ENCODE assay signal across 16 cellular contexts in genomic region chr14:77342726-77343397, GRCh38. TPM values are rescaled to one million over a fixed set of nuclear protein-coding genes. Genes with fewer than 3 reads are reported as not detected.
DNase-seq lines count a peak whose midpoint lies in the region; ATAC-seq, FAIRE-seq and TF ChIP-seq lines count a peak whose summit lies in the region.
"Had no signal": no experiment of that assay in that cellular context is flagged by ENCODE, and none has a peak within 500 bp of the region (broad histone marks: within the 10 kb centered on the region; RNA-seq: fewer than 3 reads in every experiment).

No MANE protein-coding gene starts in this region.

- H3K4me3 ChIP-seq in K562 = no peak overlapping the region
- H3K4me3 ChIP-seq: BLaER1 treated with 17β-estradiol and CSF1 and Interleukin-3, amounts not matched to agents 10 nM and 100 nM; HAP-1; Peyer's patch had no signal

- intact Hi-C loops in K562 (cut with micrococcal nuclease) = no loop called here

- peaks cover 36% of the 10 kb centered on the region for H3K36me3 Mint-ChIP-seq in mesothelial cell of epicardium

- H3K9me3 ChIP-seq in K562 (replicated peaks; ENCODE audit: control insufficient read depth, insufficient read depth, low read depth, low read length) = no peaks in the 10 kb centered on the region
- H3K9me3 ChIP-seq: BLaER1 treated with 17β-estradiol and CSF1 and Interleukin-3, amounts not matched to agents 10 nM and 100 nM; HAP-1; Peyer's patch had no signal

- BruUV-seq in K562 (replicated peaks; lab: Mats Ljungman, UMichigan) = no TSS peak

- no peak overlapping the region for H3K9ac ChIP-seq in K562 (ENCODE audit: insufficient read depth in 1 of 2, low read depth in 2 of 2, low read length in 2 of 2)
- H3K9ac ChIP-seq: BLaER1 treated with 17β-estradiol and CSF1 and Interleukin-3, amounts not matched to agents 10 nM and 100 nM had no signal

- FAIRE-seq in HTR-8/SVneo (lab: Jason Lieb, UNC) (peak; percentile 60), K562 (lab: Jason Lieb, UNC) (peak; percentile 64)
- FAIRE-seq: G401.6 had no signal

- peaks cover 0 to 13% of the 10 kb centered on the region in 2 experiments; a peak in 3 of 5 replicates for H3K4me1 ChIP-seq in K562 (replicated peaks in 1 of 2; ENCODE audit: control insufficient read depth in 2 of 2, insufficient read depth in 2 of 2, low read length in 2 of 2)
- H3K4me1 ChIP-seq: Peyer's patch had no signal

- no peak for DNase-seq in HTR-8/SVneo (ENCODE audit: insufficient read length, low spot score)
- peak; percentile 13 for DNase-seq in NCI-H226
- peak in 3 of 4 experiments; percentile 15 to 60 (median 44) for DNase-seq in K562 (ENCODE audit: extremely low read depth in 1 of 4, low spot score in 3 of 4)
- no peak for DNase-seq in mesothelial cell of epicardium (ENCODE audit: low spot score in 2 of 2, unreplicated experiment in 2 of 2)
- DNase-seq in pons (ENCODE audit: low spot score) = no peak
- no peak for DNase-seq in stimulated activated CD8-positive, alpha-beta memory T cell treated with anti-CD3 and anti-CD28 coated beads, Interleukin-4, amount 100 ng/mL, for 48 hours
- no peak for DNase-seq in kidney tubule cell (ENCODE audit: low spot score)
- DNase-seq: CD8-positive, alpha-beta T cell; KG1; MV-4-11; NCI-H446 treated with DMSO at 0.1 percent for 48 hours; Peyer's patch had no signal

- TF ChIP-seq RAD21 in K562 (CRISPR knock-in tag; conservative IDR thresholded peaks at IDR 0.05 in 1 of 2, IDR thresholded peaks at IDR 0.05 in 1 of 2) = no peak

- no peak overlapping the region for H3K4me3 Mint-ChIP-seq in mesothelial cell of epicardium
- H3K4me3 Mint-ChIP-seq: CD8-positive, alpha-beta T cell had no signal

- TF ChIP-seq POLR2A in K562 (conservative IDR thresholded peaks at IDR 0.05) = no peak

- H4K20me1 ChIP-seq in K562 (replicated peaks; ENCODE audit: control insufficient read depth, insufficient read depth, low read length) = no peaks in the 10 kb centered on the region
- H4K20me1 ChIP-seq: BLaER1 treated with 17β-estradiol and CSF1 and Interleukin-3, amounts not matched to agents 10 nM and 100 nM had no signal

- peak overlapping the region; percentile 66 for H3K27ac Mint-ChIP-seq in mesothelial cell of epicardium
- H3K27ac Mint-ChIP-seq: CD8-positive, alpha-beta T cell had no signal

- 53% methylated on average over 10 of the region's 10 CpGs for WGBS in K562 (ENCODE audit: insufficient coverage, low coverage, missing lambda C conversion rate)

- H3K9me1 ChIP-seq in K562 (ENCODE audit: control insufficient read depth, insufficient read depth, low read length) = no peaks in the 10 kb centered on the region

- TF ChIP-seq CTCF in K562 (IDR thresholded peaks at IDR 0.05 in 2 of 3, conservative IDR thresholded peaks at IDR 0.05 in 1 of 3; ENCODE audit: insufficient read depth in 2 of 3, low read depth in 1 of 3, low read length in 3 of 3) (no peak), mesothelial cell of epicardium (IDR thresholded peaks at IDR 0.05; ENCODE audit: unreplicated experiment) (no peak)

- H3K4me2 ChIP-seq in K562 (ENCODE audit: insufficient read depth, low read length) = no peak overlapping the region
- H3K4me2 ChIP-seq: BLaER1 treated with 17β-estradiol and CSF1 and Interleukin-3, amounts not matched to agents 10 nM and 100 nM had no signal

- CTCF ChIA-PET in K562 (lab: Yijun Ruan, JAX; ENCODE audit: low intra/inter-chr PET ratio) = no interaction called here

- peaks cover 18% of the 10 kb centered on the region for H3K4me1 Mint-ChIP-seq in mesothelial cell of epicardium

- in situ Hi-C loops in K562 (cut with MboI) = no loop called here

- H3K9me3 Mint-ChIP-seq in mesothelial cell of epicardium = peaks cover 3% of the 10 kb centered on the region
- H3K9me3 Mint-ChIP-seq: CD8-positive, alpha-beta T cell had no signal

- peak; percentile 48 for ATAC-seq in K562
- ATAC-seq: CD8-positive, alpha-beta T cell; Right ventricle myocardium inferior had no signal

- H2AFZ ChIP-seq in K562 (ENCODE audit: low read depth, low read length) = no peak overlapping the region

- H3K27ac ChIP-seq in K562 (ENCODE audit: extremely low read depth, low read depth, low read length) = no peak overlapping the region
- H3K27ac ChIP-seq: BLaER1 treated with 17β-estradiol and CSF1 and Interleukin-3, amounts not matched to agents 10 nM and 100 nM; Peyer's patch had no signal

- H3K27me3 ChIP-seq in K562 (ENCODE audit: control insufficient read depth in 2 of 2, insufficient read depth in 2 of 2, low read length in 2 of 2) = no peaks in the 10 kb centered on the region
- H3K27me3 ChIP-seq: BLaER1 treated with 17β-estradiol and CSF1 and Interleukin-3, amounts not matched to agents 10 nM and 100 nM; Peyer's patch had no signal

- H3K79me2 ChIP-seq in K562 (ENCODE audit: control insufficient read depth, insufficient read depth, low read length) = no peaks in the 10 kb centered on the region

- H3K36me3 ChIP-seq in K562 (ENCODE audit: control insufficient read depth, insufficient read depth, low read length) = peaks cover 32% of the 10 kb centered on the region; the same call in 2 of the 3 replicates
- H3K36me3 ChIP-seq: HAP-1 had no signal

- no peaks in the 10 kb centered on the region for H3K27me3 Mint-ChIP-seq in mesothelial cell of epicardium (ENCODE audit: low read depth)

- TF ChIP-seq EP300 in K562 (IDR thresholded peaks at IDR 0.05; ENCODE audit: low read length) = peak; percentile 53; the same call in 1 of the 2 replicates

- POLR2A ChIA-PET in K562 (lab: Yijun Ruan, JAX) = interaction anchor here (1.0 to 1.7 kb wide), 3 partner anchors 9 to 15 kb away, joined by 3 to 4 read pairs (median 3); no protein-coding TSS in a partner anchor

RNA-seq across cellular contexts. Expression of gene GSTZ1, which starts 22.0 kb away (rescaled TPM):
- 15.2 and 32.8 TPM in 2 replicates for total RNA-seq in K562 (2011; cell fraction: chromatin; rRNA removed; ENCODE audit: low replicate concordance)
- total RNA-seq in K562 (2011; cell fraction: nucleolus; rRNA removed) = 24.2 and 29.0 TPM in 2 replicates
- 24.8 and 26.6 TPM in 2 replicates for total RNA-seq in K562 (2011; cell fraction: nucleoplasm; rRNA removed)
- 15.7 and 16.1 TPM in 2 replicates for total RNA-seq in K562 (2014; rRNA removed)
- total RNA-seq in K562 (2014; rRNA removed; fragmentation: Illumina TruSeq; extraction: Trizol) = 10.6 and 12.1 TPM in 2 replicates
- 16.5 and 18.0 TPM in 2 replicates for total RNA-seq in K562 (2015; rRNA removed; fragmentation: Illumina TruSeq; extraction: Trizol)
- total RNA-seq in K562 (2021) = 10.8 and 16.0 TPM in 2 replicates
- 10.7 and 12.0 TPM in 2 replicates for polyA plus RNA-seq in K562 (2011; rRNA removed)
- polyA plus RNA-seq in K562 (2011; cell fraction: cytosol; rRNA removed) = 12.6 and 21.3 TPM in 2 replicates
- 18.9 and 26.7 TPM in 2 replicates for polyA plus RNA-seq in K562 (2011; cell fraction: nucleus; rRNA removed)
- polyA plus RNA-seq in K562 (2012) = 16.9 and 25.5 TPM in 2 replicates
- 17.8 and 20.0 TPM in 2 replicates for polyA plus RNA-seq in K562 (2014; fragmentation: Illumina TruSeq; extraction: Trizol)
- 10 to 100 TPM in 1 of 2 experiments, 1 to 10 TPM in 1; 8.6 to 12.2 TPM for polyA plus RNA-seq in K562 (2014; fragmentation: Nextera tagmentation; extraction: Ambion mirVana)
- 13.8 and 15.4 TPM in 2 replicates for polyA plus RNA-seq in K562 (2014; rRNA removed)
- 6.4 and 8.0 TPM in 2 replicates for polyA minus RNA-seq in K562 (2011; rRNA and poly(A)+ RNA removed)
- polyA minus RNA-seq in K562 (2011; cell fraction: cytosol; rRNA and poly(A)+ RNA removed) = 5.8 and 10.6 TPM in 2 replicates
- polyA minus RNA-seq in K562 (2011; cell fraction: nucleus; rRNA and poly(A)+ RNA removed) = 16.4 and 23.4 TPM in 2 replicates
- 20.7 to 24.0 TPM (median 23.5 TPM) in 3 replicates for total RNA-seq in mesothelial cell of epicardium

RNA-seq across cellular contexts. Expression of gene POMT2, which starts 22.2 kb away (rescaled TPM):
- 80.6 and 94.2 TPM in 2 replicates for total RNA-seq in K562 (2011; cell fraction: chromatin; rRNA removed; ENCODE audit: low replicate concordance)
- total RNA-seq in K562 (2011; cell fraction: nucleolus; rRNA removed) = 40.1 and 42.7 TPM in 2 replicates
- 38.5 and 58.5 TPM in 2 replicates for total RNA-seq in K562 (2011; cell fraction: nucleoplasm; rRNA removed)
- total RNA-seq in K562 (2014; rRNA removed) (8.0 and 9.7 TPM in 2 replicates), K562 (2014; rRNA removed; fragmentation: Illumina TruSeq; extraction: Trizol) (6.0 and 8.4 TPM in 2 replicates), K562 (2015; rRNA removed; fragmentation: Illumina TruSeq; extraction: Trizol) (7.8 and 9.6 TPM in 2 replicates), K562 (2021) (16.6 and 23.0 TPM in 2 replicates), mesothelial cell of epicardium (40.5 to 46.1 TPM (median 45.3 TPM) in 3 replicates)
- polyA plus RNA-seq in K562 (2011; rRNA removed) (10.9 and 16.1 TPM in 2 replicates), K562 (2014; fragmentation: Illumina TruSeq; extraction: Trizol) (6.6 and 7.5 TPM in 2 replicates), K562 (2014; fragmentation: Nextera tagmentation; extraction: Ambion mirVana) (under 1 TPM; 0.39 to 0.74 TPM), K562 (2014; rRNA removed) (12.1 and 12.7 TPM in 2 replicates)
- 7.6 and 10.2 TPM in 2 replicates for polyA plus RNA-seq in K562 (2011; cell fraction: cytosol; rRNA removed)
- polyA plus RNA-seq in K562 (2011; cell fraction: nucleus; rRNA removed) = 71.3 and 91.6 TPM in 2 replicates
- 7.0 and 11.8 TPM in 2 replicates for polyA plus RNA-seq in K562 (2012)
- polyA minus RNA-seq in K562 (2011; rRNA and poly(A)+ RNA removed) = 12.9 and 18.1 TPM in 2 replicates
- 11.9 and 15.5 TPM in 2 replicates for polyA minus RNA-seq in K562 (2011; cell fraction: cytosol; rRNA and poly(A)+ RNA removed)
- 27.3 and 33.8 TPM in 2 replicates for polyA minus RNA-seq in K562 (2011; cell fraction: nucleus; rRNA and poly(A)+ RNA removed)

RNA-seq across cellular contexts. Expression of gene TMED8, which starts 34.0 kb away (rescaled TPM):
- 4.8 and 8.6 TPM in 2 replicates for total RNA-seq in K562 (2011; cell fraction: chromatin; rRNA removed; ENCODE audit: low replicate concordance)
- total RNA-seq in K562 (2011; cell fraction: nucleolus; rRNA removed) = 2.8 and 3.7 TPM in 2 replicates
- total RNA-seq in K562 (2011; cell fraction: nucleoplasm; rRNA removed) = 7.8 and 14.2 TPM in 2 replicates
- total RNA-seq in K562 (2014; rRNA removed) (9.7 and 12.3 TPM in 2 replicates), K562 (2014; rRNA removed; fragmentation: Illumina TruSeq; extraction: Trizol) (15.4 and 16.6 TPM in 2 replicates), K562 (2015; rRNA removed; fragmentation: Illumina TruSeq; extraction: Trizol) (11.2 and 12.0 TPM in 2 replicates), K562 (2021) (13.1 and 14.0 TPM in 2 replicates), mesothelial cell of epicardium (14.1 to 14.4 TPM (median 14.4 TPM) in 3 replicates)
- polyA plus RNA-seq in K562 (2011; rRNA removed) (12.2 and 17.4 TPM in 2 replicates), K562 (2014; fragmentation: Illumina TruSeq; extraction: Trizol) (12.0 and 14.0 TPM in 2 replicates), K562 (2014; fragmentation: Nextera tagmentation; extraction: Ambion mirVana) (1 to 10 TPM; 3.3 to 4.7 TPM), K562 (2014; rRNA removed) (8.5 and 10.0 TPM in 2 replicates)
- polyA plus RNA-seq in K562 (2011; cell fraction: cytosol; rRNA removed) = 7.0 and 10.5 TPM in 2 replicates
- 5.1 and 5.2 TPM in 2 replicates for polyA plus RNA-seq in K562 (2011; cell fraction: nucleus; rRNA removed)
- polyA plus RNA-seq in K562 (2012) = 6.9 and 7.1 TPM in 2 replicates
- 18.8 and 23.4 TPM in 2 replicates for polyA minus RNA-seq in K562 (2011; rRNA and poly(A)+ RNA removed)
- 6.7 and 11.8 TPM in 2 replicates for polyA minus RNA-seq in K562 (2011; cell fraction: cytosol; rRNA and poly(A)+ RNA removed)
- polyA minus RNA-seq in K562 (2011; cell fraction: nucleus; rRNA and poly(A)+ RNA removed) = 2.8 and 4.6 TPM in 2 replicates

RNA-seq across cellular contexts. Expression of gene SAMD15, which starts 34.3 kb away (rescaled TPM):
- total RNA-seq in K562 (2011; cell fraction: chromatin; rRNA removed; ENCODE audit: low replicate concordance) = 0.16 and 0.56 TPM in 2 replicates
- total RNA-seq in K562 (2011; cell fraction: nucleolus; rRNA removed) = not detected in 2 replicates
- total RNA-seq in K562 (2011; cell fraction: nucleoplasm; rRNA removed) = 0.23 TPM in 1 of 2 replicates, not detected in the other
- total RNA-seq in K562 (2014; rRNA removed) (0.18 and 0.49 TPM in 2 replicates), K562 (2014; rRNA removed; fragmentation: Illumina TruSeq; extraction: Trizol) (0.25 and 0.86 TPM in 2 replicates), K562 (2015; rRNA removed; fragmentation: Illumina TruSeq; extraction: Trizol) (0.54 and 0.72 TPM in 2 replicates), K562 (2021) (0.11 and 0.22 TPM in 2 replicates), mesothelial cell of epicardium (2.0 to 3.4 TPM (median 2.1 TPM) in 3 replicates)
- polyA plus RNA-seq in K562 (2011; rRNA removed) (0.04 and 0.32 TPM in 2 replicates), K562 (2014; fragmentation: Illumina TruSeq; extraction: Trizol) (0.17 and 0.42 TPM in 2 replicates), K562 (2014; fragmentation: Nextera tagmentation; extraction: Ambion mirVana) (under 1 TPM; 0.20 to 0.22 TPM), K562 (2014; rRNA removed) (0.29 TPM in 1 of 2 replicates, not detected in the other)
- polyA plus RNA-seq in K562 (2011; cell fraction: cytosol; rRNA removed) = 0.62 TPM in 1 of 2 replicates, not detected in the other
- 0.10 and 0.37 TPM in 2 replicates for polyA plus RNA-seq in K562 (2011; cell fraction: nucleus; rRNA removed)
- 0.25 and 0.26 TPM in 2 replicates for polyA plus RNA-seq in K562 (2012)
- 0.33 and 0.63 TPM in 2 replicates for polyA minus RNA-seq in K562 (2011; rRNA and poly(A)+ RNA removed)
- polyA minus RNA-seq in K562 (2011; cell fraction: cytosol; rRNA and poly(A)+ RNA removed) = not detected in 2 replicates
- polyA minus RNA-seq in K562 (2011; cell fraction: nucleus; rRNA and poly(A)+ RNA removed) = 0.40 TPM in 1 of 2 replicates, not detected in the other

Comparison
In these comparisons a context has a peak if more than half of its experiments do, and no peak if none do; other contexts are left out.
1. DNase-seq: peak in NCI-H226 (single experiment) and K562 (3 of 4); none in HTR-8/SVneo (single experiment), mesothelial cell of epicardium (0 of 2), pons (single experiment), stimulated activated CD8-positive, alpha-beta memory T cell treated with anti-CD3 and anti-CD28 coated beads, Interleukin-4, amount 100 ng/mL, for 48 hours (single experiment) and kidney tubule cell (single experiment).